18 cellular contexts compared by ENCODE assay signal in the genomic region with DNA sequence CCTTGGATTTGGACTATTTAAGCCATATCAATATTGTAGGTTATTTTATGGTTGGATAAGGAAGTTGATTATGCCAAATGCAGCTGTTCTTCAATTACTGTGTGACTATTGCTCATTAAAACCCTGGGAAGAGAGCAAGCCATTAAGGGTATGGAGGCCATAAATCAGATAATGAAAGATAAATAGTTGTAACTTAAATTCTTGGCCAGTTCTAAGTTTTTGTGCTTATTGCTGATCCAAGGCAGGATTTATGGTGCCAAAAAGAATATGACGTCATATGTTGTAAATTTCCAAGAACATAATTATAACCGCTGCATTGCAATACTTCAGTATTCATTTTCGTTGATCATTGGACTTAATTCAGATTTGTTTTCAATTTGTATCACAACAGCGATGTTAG.
DNase-seq lines count a peak whose midpoint lies in the region; ATAC-seq, FAIRE-seq and TF ChIP-seq lines count a peak whose summit lies in the region.
"Had no signal": no experiment of that assay in that cellular context is flagged by ENCODE, and none has a peak within 500 bp of the region (broad histone marks: within the 10 kb centered on the region; RNA-seq: fewer than 3 reads in every experiment).

No MANE protein-coding gene starts in this region.

- TF ChIP-seq CTCF in A673 (conservative IDR thresholded peaks at IDR 0.05; ENCODE audit: low read depth, low read length) (no peak), K562 (IDR thresholded peaks at IDR 0.05 in 2 of 3, conservative IDR thresholded peaks at IDR 0.05 in 1 of 3; ENCODE audit: insufficient read depth in 2 of 3, low read depth in 1 of 3, low read length in 3 of 3) (no peak)

- H3K79me2 ChIP-seq in GM23248 (ENCODE audit: insufficient read depth): no peaks in the 10 kb centered on the region
- no peaks in the 10 kb centered on the region for H3K79me2 ChIP-seq in K562 (ENCODE audit: control insufficient read depth, insufficient read depth, low read length)

- POLR2A ChIA-PET in A673 (lab: Charles Lee; ENCODE audit: low non-redundant PET): no interaction called here
- POLR2A ChIA-PET in K562 (lab: Yijun Ruan, JAX): no interaction called here

- H3K36me3 ChIP-seq in A673 (ENCODE audit: insufficient read depth, low read length, poor library complexity, severe bottlenecking) (no peaks in the 10 kb centered on the region), GM23248 (ENCODE audit: low read depth) (no peaks in the 10 kb centered on the region), K562 (ENCODE audit: control insufficient read depth, insufficient read depth, low read length) (no peaks in the 10 kb centered on the region)
- H3K36me3 ChIP-seq: SJSA1 had no signal

- in situ Hi-C loops in GM23248 (cut with MboI): no loop called here
- in situ Hi-C loops in K562 (cut with MboI): no loop called here

- DNase-seq in A673 (ENCODE audit: low spot score) (peak; percentile 70), GM23248 (peak; percentile 13), K562 (ENCODE audit: extremely low read depth in 1 of 4, low spot score in 3 of 4) (no peak), left kidney (ENCODE audit: low read depth, low spot score) (peak; percentile 18), NCI-H1436 treated with DMSO at 0.1 percent for 48 hours (lab: John Stamatoyannopoulos, UW) (no peak), cardiac septum (ENCODE audit: low spot score) (no peak), HuH-7.5 (ENCODE audit: low spot score) (no peak), NCI-H1694 treated with DMSO at 0.1 percent for 48 hours (lab: John Stamatoyannopoulos, UW) (no peak)
- DNase-seq: Caco-2; CD4-positive, CD25-positive, alpha-beta regulatory T cell; DMS153; H9; KG1; NCI-H1048; NCI-H187; NCI-H2171; NCI-H510A treated with DMSO at 0.1 percent for 48 hours had no signal

- H3K27ac ChIP-seq in A673 (ENCODE audit: low read depth, low read length, poor library complexity, severe bottlenecking) (peak overlapping the region; percentile 24), GM23248 (no peak overlapping the region), K562 (ENCODE audit: extremely low read depth, low read depth, low read length) (no peak overlapping the region)
- H3K27ac ChIP-seq: SJSA1 had no signal

- H4K20me1 ChIP-seq in GM23248 (ENCODE audit: insufficient read depth) (no peaks in the 10 kb centered on the region), K562 (replicated peaks; ENCODE audit: control insufficient read depth, insufficient read depth, low read length) (no peaks in the 10 kb centered on the region)

- WGBS in GM23248 (ENCODE audit: low coverage in 1 of 2, low lambda C conversion rate in 2 of 2, missing lambda C conversion rate in 2 of 2), 2 experiments: 15 to 19% methylated on average over 4 of the region's 4 CpGs
- WGBS in K562 (ENCODE audit: insufficient coverage, low coverage, missing lambda C conversion rate): 4% methylated on average over 4 of the region's 4 CpGs

- CTCF ChIA-PET in A673 (lab: Charles Lee) (interaction anchor here (0.7 kb wide), 1 partner anchor 123 kb away, joined by 3 read pairs; no protein-coding TSS in a partner anchor), K562 (lab: Yijun Ruan, JAX; ENCODE audit: low intra/inter-chr PET ratio) (no interaction called here)

- H3K9me1 ChIP-seq in K562 (ENCODE audit: control insufficient read depth, insufficient read depth, low read length): no peaks in the 10 kb centered on the region

- no peaks in the 10 kb centered on the region for H3K9me2 ChIP-seq in GM23248 (ENCODE audit: insufficient read depth)

- no peak for TF ChIP-seq RAD21 in K562 (CRISPR knock-in tag; conservative IDR thresholded peaks at IDR 0.05 in 1 of 2, IDR thresholded peaks at IDR 0.05 in 1 of 2)

- H3K27me3 ChIP-seq in A673 (replicated peaks; ENCODE audit: insufficient read depth, low read depth, low read length, poor library complexity): no peaks in the 10 kb centered on the region
- H3K27me3 ChIP-seq in GM23248 (replicated peaks; ENCODE audit: insufficient read depth): no peaks in the 10 kb centered on the region
- H3K27me3 ChIP-seq in K562 (ENCODE audit: control insufficient read depth in 2 of 2, insufficient read depth in 2 of 2, low read length in 2 of 2): 0 out of 5 replicates have a peak, but pooled peaks cover 0 to 2% of the 10 kb centered on the region in 2 experiments
- H3K27me3 ChIP-seq: SJSA1 had no signal

- FAIRE-seq in K562 (lab: Jason Lieb, UNC): no peak

- no peak for TF ChIP-seq EP300 in K562 (IDR thresholded peaks at IDR 0.05; ENCODE audit: low read length)

- H3F3A ChIP-seq in GM23248 (ENCODE audit: insufficient read depth): no peaks in the 10 kb centered on the region

- H3K4me3 ChIP-seq in A673 (ENCODE audit: low read depth, low read length, poor library complexity, severe bottlenecking) (no peak overlapping the region), GM23248 (no peak overlapping the region), K562 (no peak overlapping the region)
- H3K4me3 ChIP-seq: SJSA1 had no signal

- H3K9me3 ChIP-seq in A673 (ENCODE audit: low read depth, low read length, poor library complexity, severe bottlenecking) (no peaks in the 10 kb centered on the region), GM23248 (ENCODE audit: low read depth) (no peaks in the 10 kb centered on the region), K562 (replicated peaks; ENCODE audit: control insufficient read depth, insufficient read depth, low read depth, low read length) (no peaks in the 10 kb centered on the region)
- H3K9me3 ChIP-seq: Caco-2, SJSA1 had no signal

- TF ChIP-seq POLR2A in K562 (conservative IDR thresholded peaks at IDR 0.05): no peak

- ATAC-seq in K562: no peak

- H2AFZ ChIP-seq in GM23248 (no peak overlapping the region), K562 (ENCODE audit: low read depth, low read length) (no peak overlapping the region)

- intact Hi-C loops in A673 (cut with micrococcal nuclease; ENCODE audit: unreplicated experiment): no loop called here
- intact Hi-C loops in K562 (cut with micrococcal nuclease): no loop called here
- intact Hi-C loops in cardiac septum (cut with DNase I): no loop called here

- H3K4me2 ChIP-seq in GM23248 (ENCODE audit: unreplicated experiment) (peak overlapping the region; percentile 41), K562 (ENCODE audit: insufficient read depth, low read length) (no peak overlapping the region)

- BruUV-seq in A673 (replicated peaks; lab: Mats Ljungman, UMichigan) (no TSS peak), K562 (replicated peaks; lab: Mats Ljungman, UMichigan) (no TSS peak)

- peaks cover 18% of the 10 kb centered on the region for H3K4me1 ChIP-seq in A673 (ENCODE audit: insufficient read depth, low read length, poor library complexity, severe bottlenecking)
- H3K4me1 ChIP-seq in GM23248 (ENCODE audit: insufficient read depth): peaks cover 13% of the 10 kb centered on the region; the same call in 1 of the 2 replicates
- H3K4me1 ChIP-seq in K562 (replicated peaks in 1 of 2; ENCODE audit: control insufficient read depth in 2 of 2, insufficient read depth in 2 of 2, low read length in 2 of 2): no peaks in the 10 kb centered on the region
- H3K4me1 ChIP-seq: Caco-2, SJSA1 had no signal

- H3K9ac ChIP-seq in GM23248 (no peak overlapping the region), K562 (ENCODE audit: insufficient read depth in 1 of 2, low read depth in 2 of 2, low read length in 2 of 2) (no peak overlapping the region)

TF ChIP-seq in K562, 482 proteins besides CTCF, POLR2A, EP300 and RAD21:
- no peak for TF ChIP-seq NR4A1 (CRISPR knock-in tag; IDR thresholded peaks at IDR 0.05)
- no peak for TF ChIP-seq NR4A1 (tag; IDR thresholded peaks at IDR 0.05)
- peak; percentile 65; the same call in 1 of the 2 replicates for TF ChIP-seq ATF7 (IDR thresholded peaks at IDR 0.05)
- TF ChIP-seq, protein P1, sequence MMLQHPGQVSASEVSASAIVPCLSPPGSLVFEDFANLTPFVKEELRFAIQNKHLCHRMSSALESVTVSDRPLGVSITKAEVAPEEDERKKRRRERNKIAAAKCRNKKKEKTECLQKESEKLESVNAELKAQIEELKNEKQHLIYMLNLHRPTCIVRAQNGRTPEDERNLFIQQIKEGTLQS (IDR thresholded peaks at IDR 0.05): peak; percentile 70
- TF ChIP-seq, protein P1 (CRISPR knock-in tag; conservative IDR thresholded peaks at IDR 0.05): no peak
- no peak for TF ChIP-seq SOX6 (IDR thresholded peaks at IDR 0.05)
- no peak for TF ChIP-seq ATF1 (CRISPR knock-in tag; IDR thresholded peaks at IDR 0.05)
- 0 out of 2 replicates have a peak, but pooled peaks have one; percentile 32 for TF ChIP-seq ATF1 (tag; IDR thresholded peaks at IDR 0.05)

Comparison
In these comparisons a context has a peak if more than half of its experiments do, and no peak if none do; other contexts are left out.
1. DNase-seq: peak in A673 (single experiment), GM23248 (single experiment) and left kidney (single experiment); none in K562 (0 of 4), NCI-H1436 treated with DMSO at 0.1 percent for 48 hours (single experiment), cardiac septum (single experiment), HuH-7.5 (single experiment) and NCI-H1694 treated with DMSO at 0.1 percent for 48 hours (single experiment).